4 cellular contexts compared by ENCODE assay signal in the genomic region with DNA sequence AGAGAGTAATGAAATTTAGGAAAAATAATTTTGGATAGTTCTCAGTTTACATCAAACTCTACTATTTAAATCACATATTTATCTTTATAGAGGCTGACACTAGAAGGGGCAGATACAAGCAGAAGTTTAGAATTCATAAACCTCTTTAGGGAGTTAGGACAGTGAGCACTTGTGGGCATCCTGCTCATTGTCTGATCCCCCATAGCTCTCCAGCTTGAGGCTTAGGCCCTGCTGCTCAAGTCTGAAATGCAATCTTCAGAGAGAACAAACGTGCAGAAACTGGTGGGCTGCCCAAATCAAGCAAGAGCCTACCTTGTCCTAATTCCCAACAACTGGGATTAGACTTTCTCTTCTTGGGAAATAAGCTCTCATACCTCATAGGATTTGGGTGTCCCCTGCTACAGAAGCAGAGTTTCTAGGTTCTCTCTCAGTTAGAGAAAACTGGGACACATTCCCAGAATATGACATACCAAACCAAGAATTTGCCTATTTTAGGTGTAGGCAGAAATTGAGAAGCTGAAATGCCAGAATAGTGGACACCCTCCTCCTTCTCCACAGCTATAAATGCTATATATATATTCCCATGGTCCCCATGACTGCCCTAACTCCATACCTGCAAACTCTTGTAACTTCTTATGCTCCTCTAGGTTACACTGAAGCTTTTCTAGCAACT. TPM values are rescaled to one million over a fixed set of nuclear protein-coding genes. Genes with fewer than 3 reads are reported as not detected.
"Had no signal": no experiment of that assay in that cellular context is flagged by ENCODE, and none has a peak within 500 bp of the region (broad histone marks: within the 10 kb centered on the region; RNA-seq: fewer than 3 reads in every experiment).

No MANE protein-coding gene starts in this region.

RNA-seq across cellular contexts. Expression of a gene that starts 34.5 kb away (rescaled TPM):
- total RNA-seq: activated CD4-positive, alpha-beta T cell treated with anti-CD3 and anti-CD28 coated beads, Interleukin-2, amount 10 ng/mL, durations not matched to agents 7 days and 5 days; activated CD8-positive, alpha-beta memory T cell treated with anti-CD3 and anti-CD28 coated beads, Interleukin-2, amount 10 ng/mL, durations not matched to agents 7 days and 5 days; psoas muscle had no signal
- polyA plus RNA-seq: liver had no signal
